Comparison of ENCODE assay signal across 9 cellular contexts in genomic region chr6:161211380-161212035, GRCh38.
"Had no signal": no experiment of that assay in that cellular context is flagged by ENCODE, and none has a peak within 500 bp of the region (broad histone marks: within the 10 kb centered on the region; RNA-seq: fewer than 3 reads in every experiment).

No MANE protein-coding gene starts in this region.

- DNase-seq: activated CD4-positive, alpha-beta memory T cell treated with anti-CD3 and anti-CD28 coated beads for 36 hours; activated CD4-positive, alpha-beta T cell treated with anti-CD3 and anti-CD28 coated beads for 4 hours; activated gamma-delta T cell treated with Interleukin-2 at 50 U/mL for 16 hours; activated T-cell treated with anti-CD3 and anti-CD28 coated beads for 4 hours; effector memory CD8-positive, alpha-beta T cell; foreskin keratinocyte; stimulated activated CD4-positive, alpha-beta T cell treated with anti-CD3 and anti-CD28 coated beads, Interleukin-2, amount 100 ng/mL, for 48 hours had no signal

- H3K9me3 ChIP-seq: tibial nerve had no signal

- H3K27me3 ChIP-seq: foreskin keratinocyte, hepatocyte, tibial nerve had no signal

- H3K4me2 ChIP-seq: hepatocyte had no signal

- H3K27ac ChIP-seq: foreskin keratinocyte, hepatocyte, tibial nerve had no signal

- H3K4me3 ChIP-seq: hepatocyte, tibial nerve had no signal

- H2AFZ ChIP-seq: hepatocyte had no signal

- H3K4me1 ChIP-seq: foreskin keratinocyte, tibial nerve had no signal
